ENCODE assay signal across 13 cellular contexts in genomic region chr6:140912686-140913085, GRCh38.
"Had no signal": no experiment of that assay in that cellular context is flagged by ENCODE, and none has a peak within 500 bp of the region (broad histone marks: within the 10 kb centered on the region; RNA-seq: fewer than 3 reads in every experiment).

No MANE protein-coding gene starts in this region.

- H3K36me3 ChIP-seq: gastroesophageal sphincter, pancreas, thyroid gland, uterus had no signal

- H3K4me1 Mint-ChIP-seq: activated naive CD4-positive, alpha-beta T cell treated with anti-CD3 and anti-CD28 coated beads, Interleukin-2, amount 50 U/mL, for 24 hours; central memory CD8-positive, alpha-beta T cell; stimulated activated effector memory CD8-positive, alpha-beta T cell treated with anti-CD3 and anti-CD28 coated beads, Interleukin-12 subunit alpha, Interleukin-12 subunit beta, amount 100 ng/mL, for 72 hours had no signal

- FAIRE-seq: pancreas had no signal

- H3K9me3 Mint-ChIP-seq: activated naive CD4-positive, alpha-beta T cell treated with anti-CD3 and anti-CD28 coated beads, Interleukin-2, amount 50 U/mL, for 24 hours; central memory CD8-positive, alpha-beta T cell; stimulated activated effector memory CD8-positive, alpha-beta T cell treated with anti-CD3 and anti-CD28 coated beads, Interleukin-12 subunit alpha, Interleukin-12 subunit beta, amount 100 ng/mL, for 72 hours had no signal

- H3K4me3 Mint-ChIP-seq: activated naive CD4-positive, alpha-beta T cell treated with anti-CD3 and anti-CD28 coated beads, Interleukin-2, amount 50 U/mL, for 24 hours; central memory CD8-positive, alpha-beta T cell; stimulated activated effector memory CD8-positive, alpha-beta T cell treated with anti-CD3 and anti-CD28 coated beads, Interleukin-12 subunit alpha, Interleukin-12 subunit beta, amount 100 ng/mL, for 72 hours had no signal

- H3K27ac Mint-ChIP-seq: activated naive CD4-positive, alpha-beta T cell treated with anti-CD3 and anti-CD28 coated beads, Interleukin-2, amount 50 U/mL, for 24 hours; stimulated activated effector memory CD8-positive, alpha-beta T cell treated with anti-CD3 and anti-CD28 coated beads, Interleukin-12 subunit alpha, Interleukin-12 subunit beta, amount 100 ng/mL, for 72 hours had no signal

- H3K4me1 ChIP-seq: pancreas, thyroid gland, uterus had no signal

- H3K27ac ChIP-seq: gastroesophageal sphincter, pancreas, skin epidermis, thyroid gland, uterus had no signal

- H3K9me3 ChIP-seq: gastroesophageal sphincter, pancreas, thyroid gland, uterus had no signal

- DNase-seq: activated T-cell treated with anti-CD3 and anti-CD28 coated beads, Interleukin-2, amount 50 U/mL, for 1 hour; cortex of kidney; effector memory CD4-positive, alpha-beta T cell; kidney glomerular epithelial cell; pancreas; retina; thyroid gland; uterus had no signal

- H3K27me3 Mint-ChIP-seq: activated naive CD4-positive, alpha-beta T cell treated with anti-CD3 and anti-CD28 coated beads, Interleukin-2, amount 50 U/mL, for 24 hours had no signal

- H3K36me3 Mint-ChIP-seq: activated naive CD4-positive, alpha-beta T cell treated with anti-CD3 and anti-CD28 coated beads, Interleukin-2, amount 50 U/mL, for 24 hours; stimulated activated effector memory CD8-positive, alpha-beta T cell treated with anti-CD3 and anti-CD28 coated beads, Interleukin-12 subunit alpha, Interleukin-12 subunit beta, amount 100 ng/mL, for 72 hours had no signal

- ATAC-seq: gastroesophageal sphincter; pancreas; stimulated activated effector memory CD8-positive, alpha-beta T cell treated with anti-CD3 and anti-CD28 coated beads, Interleukin-12 subunit alpha, Interleukin-12 subunit beta, amount 100 ng/mL, for 72 hours had no signal

- H3K27me3 ChIP-seq: gastroesophageal sphincter, pancreas, thyroid gland, uterus had no signal

- H3K4me3 ChIP-seq: gastroesophageal sphincter, pancreas, skin epidermis, thyroid gland, uterus had no signal
